In the genomic region with DNA sequence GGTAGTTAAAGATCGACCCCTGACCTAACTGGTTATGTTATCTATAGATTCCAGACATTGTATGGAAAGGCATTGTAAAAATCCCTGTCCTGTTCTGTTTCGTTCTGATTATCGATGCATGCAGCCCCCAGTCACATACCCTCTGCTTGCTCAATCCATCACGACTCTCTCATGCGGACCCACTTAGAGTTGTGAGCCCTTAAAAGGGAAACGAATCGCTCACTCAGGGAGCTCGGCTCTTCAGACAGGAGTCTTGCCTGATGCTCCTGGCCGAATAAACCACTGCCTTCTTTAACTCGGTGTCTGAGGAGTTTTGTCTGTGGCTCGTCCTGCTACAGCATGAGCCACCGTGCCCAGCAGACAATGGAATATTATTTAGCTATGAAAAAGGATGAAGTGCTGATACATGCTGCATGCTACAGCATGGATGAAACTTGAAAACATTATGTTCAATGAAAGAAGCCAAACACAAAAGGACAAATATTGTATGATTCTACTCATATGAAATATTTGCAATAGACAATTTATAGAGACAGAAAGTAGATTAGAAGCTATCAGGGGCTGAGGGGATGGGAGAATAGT, we compare ENCODE assay signal across 10 cellular contexts. TPM values are rescaled to one million over a fixed set of nuclear protein-coding genes. Genes with fewer than 3 reads are reported as not detected.
DNase-seq lines count a peak whose midpoint lies in the region; ATAC-seq, FAIRE-seq and TF ChIP-seq lines count a peak whose summit lies in the region.
"Had no signal": no experiment of that assay in that cellular context is flagged by ENCODE, and none has a peak within 500 bp of the region (broad histone marks: within the 10 kb centered on the region; RNA-seq: fewer than 3 reads in every experiment).

No MANE protein-coding gene starts in this region.

- H3K9ac ChIP-seq in PC-3 (ENCODE audit: low read length), result no peak overlapping the region
- no peak overlapping the region for H3K9ac ChIP-seq in endothelial cell of umbilical vein (replicated peaks; ENCODE audit: extremely low read depth, insufficient read depth, low read length)

- BruUV-seq in PC-3 (replicated peaks; lab: Mats Ljungman, UMichigan) (TSS peak; percentile 82), endothelial cell of umbilical vein (replicated peaks; lab: Mats Ljungman, UMichigan) (no TSS peak)

- DNase-seq in T-helper 1 cell (no peak), PC-3 (no peak), endothelial cell of umbilical vein (ENCODE audit: low read depth, low spot score) (no peak), spleen (no peak), NCI-H345 treated with DMSO at 0.1 percent for 48 hours (lab: John Stamatoyannopoulos, UW; ENCODE audit: unreplicated experiment) (no peak), superior temporal gyrus (ENCODE audit: extremely low spot score) (no peak)

- no peaks in the 10 kb centered on the region for H3K4me1 ChIP-seq in PC-3 (ENCODE audit: insufficient read depth, low read length)
- no peaks in the 10 kb centered on the region for H3K4me1 ChIP-seq in endothelial cell of umbilical vein (ENCODE audit: control insufficient read depth, extremely low read depth, insufficient read depth, low read length)
- H3K4me1 ChIP-seq in spleen, result peaks cover 9 to 53% (median 29%) of the 10 kb centered on the region in 6 donors

- no peaks in the 10 kb centered on the region for H3K27me3 Mint-ChIP-seq in T-helper 1 cell treated with Interleukin-12 subunit alpha and Interleukin-12 subunit beta and Interleukin-4 antibody, amounts not matched to agents 30 μg/mL and 1 μg/mL, for 36 hours (ENCODE audit: low read depth)

- intact Hi-C loops in PC-3 (cut with micrococcal nuclease), result loop anchor here (1.0 kb wide), 2 partner anchors 47 to 53 kb away; no protein-coding TSS in a partner anchor
- intact Hi-C loops in endothelial cell of umbilical vein (cut with micrococcal nuclease), result loop anchor here (1.0 kb wide), 5 partner anchors 25 to 275 kb away; no protein-coding TSS in a partner anchor
- intact Hi-C loops in spleen (cut with DNase I; ENCODE audit: low total_unique reads), result loop anchor here (10.0 kb wide), 1 partner anchor 57 kb away; no protein-coding TSS in a partner anchor

- no peaks in the 10 kb centered on the region for H3K9me1 ChIP-seq in endothelial cell of umbilical vein (replicated peaks; ENCODE audit: control insufficient read depth, extremely low read depth, insufficient read depth, low read length)

- peaks cover 11% of the 10 kb centered on the region for H3K4me1 Mint-ChIP-seq in T-helper 1 cell treated with Interleukin-12 subunit alpha and Interleukin-12 subunit beta and Interleukin-4 antibody, amounts not matched to agents 30 μg/mL and 1 μg/mL, for 36 hours (ENCODE audit: low read depth)

- no peaks in the 10 kb centered on the region for H3K36me3 ChIP-seq in PC-3 (ENCODE audit: low read depth, low read length)
- H3K36me3 ChIP-seq in endothelial cell of umbilical vein (ENCODE audit: control insufficient read depth in 2 of 2, extremely low read depth in 1 of 2, insufficient read depth in 2 of 2, low read length in 2 of 2), result no peaks in the 10 kb centered on the region
- H3K36me3 ChIP-seq in spleen, result no peaks in the 10 kb centered on the region
- H3K36me3 ChIP-seq: thyroid gland had no signal

- no peaks in the 10 kb centered on the region for H3K79me2 ChIP-seq in PC-3 (ENCODE audit: low read length)
- H3K79me2 ChIP-seq in endothelial cell of umbilical vein (ENCODE audit: control insufficient read depth, insufficient read depth, low read length), result no peaks in the 10 kb centered on the region

- H3K27ac ChIP-seq in PC-3 (ENCODE audit: low read length) (no peak overlapping the region), endothelial cell of umbilical vein (ENCODE audit: insufficient read depth, low read depth, low read length) (no peak overlapping the region), spleen (peak overlapping the region in 7 of 8 donors; percentile 48 to 72 (median 59))
- H3K27ac ChIP-seq: thyroid gland had no signal

- no peak for TF ChIP-seq CTCF in PC-3 (conservative IDR thresholded peaks at IDR 0.05; ENCODE audit: low read depth, low read length)
- no peak for TF ChIP-seq CTCF in endothelial cell of umbilical vein (IDR thresholded peaks at IDR 0.05; ENCODE audit: extremely low read depth in 1 of 2, insufficient read depth in 1 of 2, low read depth in 1 of 2, low read length in 2 of 2)
- no peak for TF ChIP-seq CTCF in spleen (IDR thresholded peaks at IDR 0.05 in 8 of 11, conservative IDR thresholded peaks at IDR 0.05 in 3 of 11)

- POLR2A ChIA-PET in PC-3 (lab: Charles Lee; ENCODE audit: unreplicated experiment), result interaction anchor here (1.1 kb wide), 1 partner anchor 17 kb away, joined by 4 read pairs; a partner anchor contains a TSS
- POLR2A ChIA-PET in endothelial cell of umbilical vein (lab: Charles Lee), result interaction anchor here (0.6 to 1.3 kb wide), 3 partner anchors 46 to 67 kb away, joined by 3 to 6 read pairs (median 5); no protein-coding TSS in a partner anchor

- H3K9me3 ChIP-seq in PC-3 (ENCODE audit: low read length) (no peaks in the 10 kb centered on the region), endothelial cell of umbilical vein (replicated peaks; ENCODE audit: control insufficient read depth, insufficient read depth, low read length) (no peaks in the 10 kb centered on the region), spleen (no peaks in the 10 kb centered on the region)
- H3K9me3 ChIP-seq: thyroid gland had no signal

- no peaks in the 10 kb centered on the region for H4K20me1 ChIP-seq in PC-3 (ENCODE audit: low read length)
- H4K20me1 ChIP-seq in endothelial cell of umbilical vein (replicated peaks; ENCODE audit: control insufficient read depth, extremely low read depth, insufficient read depth, low read length), result no peaks in the 10 kb centered on the region

- peak; percentile 18 for FAIRE-seq in endothelial cell of umbilical vein (lab: Jason Lieb, UNC)

- H3K27me3 ChIP-seq in PC-3 (ENCODE audit: low read length) (no peaks in the 10 kb centered on the region), endothelial cell of umbilical vein (ENCODE audit: control insufficient read depth in 2 of 2, insufficient read depth in 2 of 2, low read length in 2 of 2) (peaks cover 0 to 1% of the 10 kb centered on the region in 2 experiments), spleen (replicated peaks in 1 of 7) (no peaks in the 10 kb centered on the region)
- H3K27me3 ChIP-seq: thyroid gland had no signal

- CTCF ChIA-PET in PC-3 (lab: Charles Lee) (interaction anchor here (0.7 to 1.9 kb wide), 12 partner anchors 12 to 119 kb away, joined by 3 to 12 read pairs (median 4); a partner anchor contains a TSS), endothelial cell of umbilical vein (lab: Charles Lee) (interaction anchor here (0.6 to 9.0 kb wide), 43 partner anchors 10 to 282 kb away, joined by 3 to 437 read pairs (median 4); a partner anchor contains a TSS)

- H2AFZ ChIP-seq in PC-3 (ENCODE audit: low read length) (peak overlapping the region; percentile 35; the same call in 1 of the 2 replicates), endothelial cell of umbilical vein (ENCODE audit: low read depth, low read length) (no peak overlapping the region)

- H3F3A ChIP-seq in PC-3 (ENCODE audit: low read length, unreplicated experiment), result no peaks in the 10 kb centered on the region

- H3K36me3 Mint-ChIP-seq in T-helper 1 cell treated with Interleukin-12 subunit alpha and Interleukin-12 subunit beta and Interleukin-4 antibody, amounts not matched to agents 30 μg/mL and 1 μg/mL, for 36 hours (ENCODE audit: low read depth), result no peaks in the 10 kb centered on the region

- H3K4me3 Mint-ChIP-seq in T-helper 1 cell treated with Interleukin-12 subunit alpha and Interleukin-12 subunit beta and Interleukin-4 antibody, amounts not matched to agents 30 μg/mL and 1 μg/mL, for 36 hours, result peak overlapping the region; percentile 78

- H3K9me2 ChIP-seq in PC-3 (replicated peaks; ENCODE audit: low read length), result no peaks in the 10 kb centered on the region

- H3K27ac Mint-ChIP-seq in T-helper 1 cell treated with Interleukin-12 subunit alpha and Interleukin-12 subunit beta and Interleukin-4 antibody, amounts not matched to agents 30 μg/mL and 1 μg/mL, for 36 hours, result peak overlapping the region; percentile 65

- dilution Hi-C loops in endothelial cell of umbilical vein (cut with MboI; ENCODE audit: extremely low pct_ligation_motif_present, low sequenced_read_pairs), result no loop called here

- H3K4me3 ChIP-seq in PC-3 (ENCODE audit: low read length) (no peak overlapping the region), endothelial cell of umbilical vein (replicated peaks in 1 of 3; ENCODE audit: insufficient read depth in 1 of 3, low read depth in 1 of 3, low read length in 3 of 3) (no peak overlapping the region), spleen (peak overlapping the region in 3 of 8 donors; percentile 6 to 45 (median 9))
- H3K4me3 ChIP-seq: thyroid gland had no signal

- 80 to 86% (median 82%) methylated on average over 12 of the region's 12 CpGs for WGBS in spleen, 5 donors

- H3K9me3 Mint-ChIP-seq in T-helper 1 cell treated with Interleukin-12 subunit alpha and Interleukin-12 subunit beta and Interleukin-4 antibody, amounts not matched to agents 30 μg/mL and 1 μg/mL, for 36 hours, result no peaks in the 10 kb centered on the region

- H3K4me2 ChIP-seq in PC-3 (ENCODE audit: low read length) (peak overlapping the region; percentile 62), endothelial cell of umbilical vein (ENCODE audit: insufficient read depth, low read length) (no peak overlapping the region)

- ATAC-seq in PC-3 (no peak), GM18907 (IDR thresholded peaks at IDR 0.05; ENCODE audit: unreplicated experiment) (no peak)

- TF ChIP-seq POLR2A in endothelial cell of umbilical vein (IDR thresholded peaks at IDR 0.05; ENCODE audit: low read depth, low read length) (no peak), spleen (IDR thresholded peaks at IDR 0.05) (no peak)

RNA-seq across cellular contexts. Expression of a gene that starts 12.0 kb away (rescaled TPM):
- total RNA-seq in PC-3 (2014; rRNA removed) (not detected in 2 replicates), endothelial cell of umbilical vein (not detected in 2 replicates), spleen (10 to 100 TPM in 5 of 7 donors, 1 to 10 TPM in 1, not detected in 1; 3.9 to 22.8 (median 12.8) TPM)
- polyA plus RNA-seq in endothelial cell of umbilical vein (not detected in 2 replicates), spleen (10 to 100 TPM; 21.1 to 41.8 (median 25.5) TPM)
- not detected in 2 replicates for polyA plus RNA-seq in endothelial cell of umbilical vein (2011; cell fraction: cytosol; rRNA removed)
- not detected in 2 replicates for polyA plus RNA-seq in endothelial cell of umbilical vein (2011; cell fraction: nucleus; rRNA removed)
- not detected in 2 replicates for polyA plus RNA-seq in endothelial cell of umbilical vein (2012)
- not detected in 2 replicates for polyA minus RNA-seq in endothelial cell of umbilical vein
- polyA minus RNA-seq in endothelial cell of umbilical vein (2011; cell fraction: cytosol; rRNA and poly(A)+ RNA removed), result not detected
- polyA minus RNA-seq in endothelial cell of umbilical vein (2011; cell fraction: nucleus; rRNA and poly(A)+ RNA removed), result not detected in 2 replicates
- total RNA-seq: A172, thyroid gland had no signal

RNA-seq across cellular contexts. Expression of a gene that starts 16.7 kb away (rescaled TPM):
- total RNA-seq in PC-3 (2014; rRNA removed) (49.1 and 55.7 TPM in 2 replicates), endothelial cell of umbilical vein (55.9 and 67.5 TPM in 2 replicates), spleen (100 to 1,000 TPM in 1 of 7 donors, 10 to 100 TPM in 6; 67.6 to 115 (median 82.6) TPM)
- polyA plus RNA-seq in endothelial cell of umbilical vein (54.1 and 75.6 TPM in 2 replicates), spleen (100 to 1,000 TPM in 2 of 3 donors, 10 to 100 TPM in 1; 43.4 to 134 (median 121) TPM)
- polyA plus RNA-seq in endothelial cell of umbilical vein (2011; cell fraction: cytosol; rRNA removed), result 21.0 and 32.6 TPM in 2 replicates
- 228 and 233 TPM in 2 replicates for polyA plus RNA-seq in endothelial cell of umbilical vein (2011; cell fraction: nucleus; rRNA removed)
- polyA plus RNA-seq in endothelial cell of umbilical vein (2012), result 33.6 and 34.6 TPM in 2 replicates
- polyA minus RNA-seq in endothelial cell of umbilical vein, result 40.4 and 48.0 TPM in 2 replicates
- 13.4 TPM for polyA minus RNA-seq in endothelial cell of umbilical vein (2011; cell fraction: cytosol; rRNA and poly(A)+ RNA removed)
- polyA minus RNA-seq in endothelial cell of umbilical vein (2011; cell fraction: nucleus; rRNA and poly(A)+ RNA removed), result 47.3 and 65.5 TPM in 2 replicates

RNA-seq across cellular contexts. Expression of a gene that starts 31.6 kb away (rescaled TPM):
- total RNA-seq in PC-3 (2014; rRNA removed), result 43.9 and 47.4 TPM in 2 replicates
- 141 and 146 TPM in 2 replicates for total RNA-seq in endothelial cell of umbilical vein
- polyA plus RNA-seq in endothelial cell of umbilical vein, result 82.2 and 100 TPM in 2 replicates
- 34.6 and 54.8 TPM in 2 replicates for polyA plus RNA-seq in endothelial cell of umbilical vein (2011; cell fraction: cytosol; rRNA removed)
- polyA plus RNA-seq in endothelial cell of umbilical vein (2011; cell fraction: nucleus; rRNA removed), result 26.2 and 27.8 TPM in 2 replicates
- 55.5 and 78.4 TPM in 2 replicates for polyA plus RNA-seq in endothelial cell of umbilical vein (2012)
- polyA minus RNA-seq in endothelial cell of umbilical vein, result 16.9 and 24.9 TPM in 2 replicates
- polyA minus RNA-seq in endothelial cell of umbilical vein (2011; cell fraction: cytosol; rRNA and poly(A)+ RNA removed), result 33.0 TPM
- 13.5 and 26.4 TPM in 2 replicates for polyA minus RNA-seq in endothelial cell of umbilical vein (2011; cell fraction: nucleus; rRNA and poly(A)+ RNA removed)
- 10 to 100 TPM; 13.2 to 35.7 (median 22.4) TPM for total RNA-seq in spleen
- polyA plus RNA-seq in spleen, result 10 to 100 TPM in 1 of 3 donors, 1 to 10 TPM in 2; 4.6 to 13.7 (median 4.8) TPM

RNA-seq across cellular contexts. Expression of a gene that starts 47.6 kb away (rescaled TPM):
- 18.0 and 23.2 TPM in 2 replicates for total RNA-seq in PC-3 (2014; rRNA removed)
- 2.8 and 4.3 TPM in 2 replicates for total RNA-seq in endothelial cell of umbilical vein
- polyA plus RNA-seq in endothelial cell of umbilical vein, result 2.3 and 4.2 TPM in 2 replicates
- 4.8 and 5.9 TPM in 2 replicates for polyA plus RNA-seq in endothelial cell of umbilical vein (2011; cell fraction: cytosol; rRNA removed)
- 7.6 and 9.2 TPM in 2 replicates for polyA plus RNA-seq in endothelial cell of umbilical vein (2011; cell fraction: nucleus; rRNA removed)
- 9.5 and 10.4 TPM in 2 replicates for polyA plus RNA-seq in endothelial cell of umbilical vein (2012)
- 5.3 and 7.2 TPM in 2 replicates for polyA minus RNA-seq in endothelial cell of umbilical vein
- not detected for polyA minus RNA-seq in endothelial cell of umbilical vein (2011; cell fraction: cytosol; rRNA and poly(A)+ RNA removed)
- 1.5 and 3.1 TPM in 2 replicates for polyA minus RNA-seq in endothelial cell of umbilical vein (2011; cell fraction: nucleus; rRNA and poly(A)+ RNA removed)
- total RNA-seq in spleen, result 10 to 100 TPM; 38.0 to 78.9 (median 61.2) TPM
- polyA plus RNA-seq in spleen, result 10 to 100 TPM; 17.7 to 51.7 (median 35.2) TPM
- total RNA-seq: A172 had no signal

Comparison
In these comparisons a context has a peak if more than half of its experiments do, and no peak if none do; other contexts are left out.
1. H3K27ac ChIP-seq: peak in spleen (7 of 8); none in PC-3 (single experiment) and endothelial cell of umbilical vein (single experiment).